Comparison of ENCODE assay signal across 11 cellular contexts in the genomic region with DNA sequence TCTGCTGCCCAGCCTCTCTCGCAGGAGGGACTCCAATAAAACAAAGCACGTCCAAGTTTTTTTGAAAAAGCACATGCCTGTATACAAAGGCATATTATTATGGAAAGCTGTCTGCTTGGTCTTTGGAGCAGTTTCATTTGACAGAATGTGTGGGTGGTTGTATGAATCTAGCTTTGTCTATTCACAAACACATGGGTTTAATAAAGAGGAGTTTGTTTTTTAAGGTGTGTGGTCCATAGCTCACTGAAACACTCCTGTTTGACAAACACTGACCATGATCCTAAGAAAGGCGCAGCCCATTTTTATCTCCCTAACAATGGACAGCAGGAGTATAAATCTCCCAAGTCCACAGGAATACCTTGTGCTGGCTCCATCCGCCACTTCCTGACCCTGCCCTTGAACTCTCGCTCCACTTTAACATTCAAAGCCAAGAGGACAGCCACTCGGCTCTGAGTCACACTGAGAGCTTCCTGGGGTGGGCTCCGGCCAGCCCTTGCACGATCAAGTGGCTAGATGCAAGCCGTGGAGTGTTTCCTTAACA.
DNase-seq lines count a peak whose midpoint lies in the region; TF ChIP-seq lines count a peak whose summit lies in the region.
"Had no signal": no experiment of that assay in that cellular context is flagged by ENCODE, and none has a peak within 500 bp of the region (broad histone marks: within the 10 kb centered on the region; RNA-seq: fewer than 3 reads in every experiment).

No MANE protein-coding gene starts in this region.

- H3K4me3 ChIP-seq in neural progenitor cell, result no peak overlapping the region
- no peak overlapping the region for H3K4me3 ChIP-seq in smooth muscle cell

- no peaks in the 10 kb centered on the region for H3K79me2 ChIP-seq in neural progenitor cell (ENCODE audit: low read depth)
- no peaks in the 10 kb centered on the region for H3K79me2 ChIP-seq in smooth muscle cell (ENCODE audit: low read depth)

- H2AFZ ChIP-seq in neural progenitor cell (replicated peaks) (no peak overlapping the region), smooth muscle cell (ENCODE audit: low read depth) (no peak overlapping the region)

- H3K36me3 Mint-ChIP-seq in nephron (ENCODE audit: low read depth) (peaks cover 20% of the 10 kb centered on the region), neural progenitor cell (peaks cover 5% of the 10 kb centered on the region)

- H3K4me1 ChIP-seq in neural progenitor cell, result no peaks in the 10 kb centered on the region
- H3K4me1 ChIP-seq in smooth muscle cell (ENCODE audit: low read depth), result peaks cover 5% of the 10 kb centered on the region

- TF ChIP-seq CTCF in nephron (IDR thresholded peaks at IDR 0.05; ENCODE audit: unreplicated experiment in 3 of 3) (no peak), neural progenitor cell (IDR thresholded peaks at IDR 0.05) (no peak), smooth muscle cell (IDR thresholded peaks at IDR 0.05; ENCODE audit: borderline replicate concordance, insufficient read depth, poor library complexity, severe bottlenecking) (no peak)

- 70% methylated on average over 9 of the region's 9 CpGs for WGBS in smooth muscle cell (ENCODE audit: low lambda C conversion rate)

- H3K27me3 ChIP-seq in neural progenitor cell, result no peaks in the 10 kb centered on the region
- peaks cover 39% of the 10 kb centered on the region for H3K27me3 ChIP-seq in smooth muscle cell (ENCODE audit: low read depth)

- H3F3A ChIP-seq in neural progenitor cell (ENCODE audit: low read depth) (no peaks in the 10 kb centered on the region), smooth muscle cell (ENCODE audit: low read depth) (no peaks in the 10 kb centered on the region)

- DNase-seq in A172 (ENCODE audit: low spot score) (peak; percentile 44), SW480 (ENCODE audit: low spot score) (peak; percentile 27), glomerular endothelial cell (ENCODE audit: extremely low read depth, low read depth, low spot score) (peak; percentile 3), neural progenitor cell (ENCODE audit: low spot score) (no peak), T-helper 9 cell (no peak), HUDEP-2 (lab: John Stamatoyannopoulos, UW; ENCODE audit: unreplicated experiment in 76 of 76) (no peak), smooth muscle cell (lab: John Stamatoyannopoulos, UW; ENCODE audit: unreplicated experiment) (no peak)
- DNase-seq: activated CD4-positive, CD25-positive, alpha-beta regulatory T cell treated with anti-CD3 and anti-CD28 coated beads, Interleukin-2, amount 50 U/mL, for 72 hours; effector memory CD8-positive, alpha-beta T cell; NCI-H2081 treated with DMSO at 0.1 percent for 48 hours had no signal

- H3K36me3 ChIP-seq in neural progenitor cell, result no peaks in the 10 kb centered on the region
- H3K36me3 ChIP-seq in smooth muscle cell (ENCODE audit: low read depth), result no peaks in the 10 kb centered on the region

- no peaks in the 10 kb centered on the region for H3K27me3 Mint-ChIP-seq in nephron (ENCODE audit: low read depth)
- H3K27me3 Mint-ChIP-seq in neural progenitor cell (ENCODE audit: insufficient read depth, low read depth), result peaks cover 2% of the 10 kb centered on the region

- H3K27ac Mint-ChIP-seq in nephron, result peak overlapping the region; percentile 82 to 91 (median 91)
- no peak overlapping the region for H3K27ac Mint-ChIP-seq in neural progenitor cell
- H3K27ac Mint-ChIP-seq: effector memory CD8-positive, alpha-beta T cell had no signal

- H3K4me1 Mint-ChIP-seq in nephron (peaks cover 40% of the 10 kb centered on the region), neural progenitor cell (peaks cover 32% of the 10 kb centered on the region)

- H4K20me1 ChIP-seq in neural progenitor cell (ENCODE audit: low read depth) (no peaks in the 10 kb centered on the region), smooth muscle cell (ENCODE audit: low read depth) (no peaks in the 10 kb centered on the region)

- H3K9ac ChIP-seq in neural progenitor cell, result no peak overlapping the region
- no peak overlapping the region for H3K9ac ChIP-seq in smooth muscle cell (ENCODE audit: low read depth)

- H3K4me3 Mint-ChIP-seq in nephron, result peak overlapping the region; percentile 7 to 19 (median 10)
- no peak overlapping the region for H3K4me3 Mint-ChIP-seq in neural progenitor cell
- H3K4me3 Mint-ChIP-seq: effector memory CD8-positive, alpha-beta T cell had no signal

- H3K9me3 Mint-ChIP-seq in nephron (no peaks in the 10 kb centered on the region), neural progenitor cell (no peaks in the 10 kb centered on the region)
- H3K9me3 Mint-ChIP-seq: effector memory CD8-positive, alpha-beta T cell had no signal

- H3K4me2 ChIP-seq in neural progenitor cell, result no peak overlapping the region
- H3K4me2 ChIP-seq in smooth muscle cell, result no peak overlapping the region

- H3K27ac ChIP-seq in neural progenitor cell (no peak overlapping the region), smooth muscle cell (ENCODE audit: low read depth) (no peak overlapping the region)

- H3K9me3 ChIP-seq in neural progenitor cell (ENCODE audit: low read depth) (no peaks in the 10 kb centered on the region), smooth muscle cell (replicated peaks; ENCODE audit: low read depth) (no peaks in the 10 kb centered on the region)

Comparison
In these comparisons a context has a peak if more than half of its experiments do, and no peak if none do; other contexts are left out.
1. DNase-seq: peak in A172 (single experiment), SW480 (single experiment) and glomerular endothelial cell (single experiment); none in neural progenitor cell (single experiment), T-helper 9 cell (single experiment), HUDEP-2 (0 of 76) and smooth muscle cell (single experiment).